In genomic region chr2:237677951-237678481, GRCh38 we compare ENCODE assay signal across 2 cellular contexts.
TF ChIP-seq lines count a peak whose summit lies in the region.

No MANE protein-coding gene starts in this region.

TF ChIP-seq in K562, 482 proteins besides CTCF, POLR2A, EP300 and RAD21 (continued from another document and continues in another):
- TF ChIP-seq RBM34 (IDR thresholded peaks at IDR 0.05; ENCODE audit: borderline replicate concordance, insufficient read depth, low read length), result no peak
- TF ChIP-seq, protein P1, sequence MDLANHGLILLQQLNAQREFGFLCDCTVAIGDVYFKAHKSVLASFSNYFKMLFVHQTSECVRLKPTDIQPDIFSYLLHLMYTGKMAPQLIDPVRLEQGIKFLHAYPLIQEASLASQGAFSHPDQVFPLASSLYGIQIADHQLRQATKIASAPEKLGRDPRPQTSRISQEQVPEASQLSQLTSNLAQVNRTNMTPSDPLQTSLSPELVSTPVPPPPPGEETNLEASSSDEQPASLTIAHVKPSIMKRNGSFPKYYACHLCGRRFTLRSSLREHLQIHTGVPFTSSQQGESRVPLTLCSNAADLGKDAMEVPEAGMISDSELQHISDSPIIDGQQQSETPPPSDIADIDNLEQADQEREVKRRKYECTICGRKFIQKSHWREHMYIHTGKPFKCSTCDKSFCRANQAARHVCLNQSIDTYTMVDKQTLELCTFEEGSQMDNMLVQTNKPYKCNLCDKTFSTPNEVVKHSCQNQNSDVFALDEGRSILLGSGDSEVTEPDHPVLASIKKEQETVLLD (IDR thresholded peaks at IDR 0.05), result no peak
- peak; percentile 52; the same call in 1 of the 2 replicates for TF ChIP-seq JUN (IDR thresholded peaks at IDR 0.05; ENCODE audit: borderline replicate concordance, low read depth, low read length)
- TF ChIP-seq JUN (CRISPR knock-in tag; IDR thresholded peaks at IDR 0.05; ENCODE audit: borderline replicate concordance), result no peak
- TF ChIP-seq NR2C2 (CRISPR knock-in tag; IDR thresholded peaks at IDR 0.05), result no peak
- TF ChIP-seq NR2C2 (tag; IDR thresholded peaks at IDR 0.05), result peak; percentile 40; the same call in 1 of the 2 replicates
- TF ChIP-seq KDM4B (IDR thresholded peaks at IDR 0.05; ENCODE audit: borderline replicate concordance in 2 of 2, low read depth in 1 of 2), result no peak
- peak; percentile 82 for TF ChIP-seq FOSL1 (tag; conservative IDR thresholded peaks at IDR 0.05)
- TF ChIP-seq SPI1 (IDR thresholded peaks at IDR 0.05; ENCODE audit: borderline replicate concordance, low read depth, low read length), result peak; percentile 90
- TF ChIP-seq ZNF253 (CRISPR knock-in tag; conservative IDR thresholded peaks at IDR 0.05), result no peak
- TF ChIP-seq ATF7 (IDR thresholded peaks at IDR 0.05), result 0 out of 2 replicates have a peak, but pooled peaks have one; percentile 33
- no peak for TF ChIP-seq ZNF696 (CRISPR knock-in tag; conservative IDR thresholded peaks at IDR 0.05)
- TF ChIP-seq SMARCA4 (IDR thresholded peaks at IDR 0.05), result peak; percentile 37; the same call in 1 of the 2 replicates
- no peak for TF ChIP-seq ZNF212 (CRISPR knock-in tag; IDR thresholded peaks at IDR 0.05)
- peak; percentile 77 for TF ChIP-seq CEBPG (CRISPR knock-in tag; IDR thresholded peaks at IDR 0.05)
- TF ChIP-seq CEBPG (tag; conservative IDR thresholded peaks at IDR 0.05 in 1 of 2, IDR thresholded peaks at IDR 0.05 in 1 of 2), result peak; percentile 75 to 86
- TF ChIP-seq GABPB1 (CRISPR knock-in tag; IDR thresholded peaks at IDR 0.05), result no peak
- TF ChIP-seq THRA (IDR thresholded peaks at IDR 0.05), result no peak
- TF ChIP-seq, protein P2, sequence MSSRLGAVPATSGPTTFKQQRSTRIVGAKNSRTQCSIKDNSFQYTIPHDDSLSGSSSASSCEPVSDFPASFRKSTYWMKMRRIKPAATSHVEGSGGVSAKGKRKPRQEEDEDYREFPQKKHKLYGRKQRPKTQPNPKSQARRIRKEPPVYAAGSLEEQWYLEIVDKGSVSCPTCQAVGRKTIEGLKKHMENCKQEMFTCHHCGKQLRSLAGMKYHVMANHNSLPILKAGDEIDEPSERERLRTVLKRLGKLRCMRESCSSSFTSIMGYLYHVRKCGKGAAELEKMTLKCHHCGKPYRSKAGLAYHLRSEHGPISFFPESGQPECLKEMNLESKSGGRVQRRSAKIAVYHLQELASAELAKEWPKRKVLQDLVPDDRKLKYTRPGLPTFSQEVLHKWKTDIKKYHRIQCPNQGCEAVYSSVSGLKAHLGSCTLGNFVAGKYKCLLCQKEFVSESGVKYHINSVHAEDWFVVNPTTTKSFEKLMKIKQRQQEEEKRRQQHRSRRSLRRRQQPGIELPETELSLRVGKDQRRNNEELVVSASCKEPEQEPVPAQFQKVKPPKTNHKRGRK (tag; IDR thresholded peaks at IDR 0.05), result no peak
- TF ChIP-seq SIN3A (IDR thresholded peaks at IDR 0.05; ENCODE audit: borderline replicate concordance in 2 of 2, control insufficient read depth in 1 of 2, low read depth in 2 of 2, low read length in 2 of 2), result no peak
- peak; percentile 62 for TF ChIP-seq TFAP4 (CRISPR knock-in tag; IDR thresholded peaks at IDR 0.05; ENCODE audit: borderline replicate concordance)
- TF ChIP-seq TEAD1 (CRISPR knock-in tag; IDR thresholded peaks at IDR 0.05), result peak; percentile 47 to 82; a peak in 3 of 4 replicates
- TF ChIP-seq ZNF217 (CRISPR knock-in tag; IDR thresholded peaks at IDR 0.05), result no peak
- TF ChIP-seq HMBOX1 (IDR thresholded peaks at IDR 0.05), result peak; percentile 71; the same call in 1 of the 2 replicates
- TF ChIP-seq CCAR2 (IDR thresholded peaks at IDR 0.05; ENCODE audit: low read depth, low read length), result no peak
- no peak for TF ChIP-seq ZNF263 (CRISPR knock-in tag; IDR thresholded peaks at IDR 0.05; ENCODE audit: borderline replicate concordance)
- TF ChIP-seq E2F3 (CRISPR knock-in tag; IDR thresholded peaks at IDR 0.05), result no peak
- no peak for TF ChIP-seq BHLHE40 (IDR thresholded peaks at IDR 0.05; ENCODE audit: low read length)
- TF ChIP-seq POLR3A (IDR thresholded peaks at IDR 0.05; ENCODE audit: borderline replicate concordance, extremely low read depth, insufficient read depth, insufficient read length), result no peak
- TF ChIP-seq SNAPC5 (CRISPR knock-in tag; IDR thresholded peaks at IDR 0.05), result no peak
- TF ChIP-seq ZNF75A (CRISPR knock-in tag; IDR thresholded peaks at IDR 0.05), result no peak
- peak; percentile 39; the same call in 1 of the 2 replicates for TF ChIP-seq SMARCC2 (IDR thresholded peaks at IDR 0.05; ENCODE audit: low read depth)

TF ChIP-seq in HepG2, 621 proteins besides CTCF, POLR2A, EP300 and RAD21 (continued from another document and continues in another):
- TF ChIP-seq ZNF609 (CRISPR knock-in tag; IDR thresholded peaks at IDR 0.05; ENCODE audit: borderline replicate concordance) (no peak), RCOR2 (CRISPR knock-in tag; IDR thresholded peaks at IDR 0.05) (peak; percentile 51; the same call in 1 of the 2 replicates), FOSL1 (CRISPR knock-in tag; IDR thresholded peaks at IDR 0.05; ENCODE audit: borderline replicate concordance) (peak; percentile 83; the same call in 1 of the 2 replicates), MED1 (CRISPR knock-in tag; IDR thresholded peaks at IDR 0.05) (peak; percentile 25; the same call in 1 of the 2 replicates), ZNF652 (CRISPR knock-in tag; IDR thresholded peaks at IDR 0.05; ENCODE audit: borderline replicate concordance, low read depth) (no peak), HNF4A (CRISPR knock-in tag; IDR thresholded peaks at IDR 0.05) (peak; percentile 62), ZNF570 (CRISPR knock-in tag; IDR thresholded peaks at IDR 0.05; ENCODE audit: borderline replicate concordance) (no peak), FOXK1 (CRISPR knock-in tag; IDR thresholded peaks at IDR 0.05; ENCODE audit: borderline replicate concordance, low read depth) (peak; percentile 44; the same call in 1 of the 2 replicates), NCOR1 (IDR thresholded peaks at IDR 0.05; ENCODE audit: borderline replicate concordance, low read length) (peak; percentile 91; the same call in 1 of the 2 replicates), EHMT2 (IDR thresholded peaks at IDR 0.05; ENCODE audit: borderline replicate concordance, low read depth, low read length) (no peak), SRSF1 (optimal IDR thresholded peaks at IDR 0.05; ENCODE audit: low read depth, low read length) (no peak), ZNF709 (CRISPR knock-in tag; IDR thresholded peaks at IDR 0.05) (no peak), ZNF451 (CRISPR knock-in tag; IDR thresholded peaks at IDR 0.05) (no peak), SNRNP70 (IDR thresholded peaks at IDR 0.05; ENCODE audit: low read depth, low read length) (no peak), PAXIP1 (CRISPR knock-in tag; conservative IDR thresholded peaks at IDR 0.05) (peak; percentile 53), ZBTB7B (CRISPR knock-in tag; IDR thresholded peaks at IDR 0.05) (no peak), CEBPB (IDR thresholded peaks at IDR 0.05; ENCODE audit: borderline replicate concordance, low read depth, low read length) (peak; percentile 83), JUND (CRISPR knock-in tag; IDR thresholded peaks at IDR 0.05) (peak; percentile 68; the same call in 1 of the 2 replicates), ZNF569 (CRISPR knock-in tag; IDR thresholded peaks at IDR 0.05; ENCODE audit: borderline replicate concordance) (no peak), FOSL2 (CRISPR knock-in tag; IDR thresholded peaks at IDR 0.05) (peak; percentile 86)
- TF ChIP-seq, protein P3, sequence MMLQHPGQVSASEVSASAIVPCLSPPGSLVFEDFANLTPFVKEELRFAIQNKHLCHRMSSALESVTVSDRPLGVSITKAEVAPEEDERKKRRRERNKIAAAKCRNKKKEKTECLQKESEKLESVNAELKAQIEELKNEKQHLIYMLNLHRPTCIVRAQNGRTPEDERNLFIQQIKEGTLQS (CRISPR knock-in tag; IDR thresholded peaks at IDR 0.05), result peak; percentile 68; the same call in 1 of the 2 replicates
- TF ChIP-seq, protein P4, sequence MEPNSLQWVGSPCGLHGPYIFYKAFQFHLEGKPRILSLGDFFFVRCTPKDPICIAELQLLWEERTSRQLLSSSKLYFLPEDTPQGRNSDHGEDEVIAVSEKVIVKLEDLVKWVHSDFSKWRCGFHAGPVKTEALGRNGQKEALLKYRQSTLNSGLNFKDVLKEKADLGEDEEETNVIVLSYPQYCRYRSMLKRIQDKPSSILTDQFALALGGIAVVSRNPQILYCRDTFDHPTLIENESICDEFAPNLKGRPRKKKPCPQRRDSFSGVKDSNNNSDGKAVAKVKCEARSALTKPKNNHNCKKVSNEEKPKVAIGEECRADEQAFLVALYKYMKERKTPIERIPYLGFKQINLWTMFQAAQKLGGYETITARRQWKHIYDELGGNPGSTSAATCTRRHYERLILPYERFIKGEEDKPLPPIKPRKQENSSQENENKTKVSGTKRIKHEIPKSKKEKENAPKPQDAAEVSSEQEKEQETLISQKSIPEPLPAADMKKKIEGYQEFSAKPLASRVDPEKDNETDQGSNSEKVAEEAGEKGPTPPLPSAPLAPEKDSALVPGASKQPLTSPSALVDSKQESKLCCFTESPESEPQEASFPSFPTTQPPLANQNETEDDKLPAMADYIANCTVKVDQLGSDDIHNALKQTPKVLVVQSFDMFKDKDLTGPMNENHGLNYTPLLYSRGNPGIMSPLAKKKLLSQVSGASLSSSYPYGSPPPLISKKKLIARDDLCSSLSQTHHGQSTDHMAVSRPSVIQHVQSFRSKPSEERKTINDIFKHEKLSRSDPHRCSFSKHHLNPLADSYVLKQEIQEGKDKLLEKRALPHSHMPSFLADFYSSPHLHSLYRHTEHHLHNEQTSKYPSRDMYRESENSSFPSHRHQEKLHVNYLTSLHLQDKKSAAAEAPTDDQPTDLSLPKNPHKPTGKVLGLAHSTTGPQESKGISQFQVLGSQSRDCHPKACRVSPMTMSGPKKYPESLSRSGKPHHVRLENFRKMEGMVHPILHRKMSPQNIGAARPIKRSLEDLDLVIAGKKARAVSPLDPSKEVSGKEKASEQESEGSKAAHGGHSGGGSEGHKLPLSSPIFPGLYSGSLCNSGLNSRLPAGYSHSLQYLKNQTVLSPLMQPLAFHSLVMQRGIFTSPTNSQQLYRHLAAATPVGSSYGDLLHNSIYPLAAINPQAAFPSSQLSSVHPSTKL (CRISPR knock-in tag; IDR thresholded peaks at IDR 0.05), result peak; percentile 78
- TF ChIP-seq, protein P5, sequence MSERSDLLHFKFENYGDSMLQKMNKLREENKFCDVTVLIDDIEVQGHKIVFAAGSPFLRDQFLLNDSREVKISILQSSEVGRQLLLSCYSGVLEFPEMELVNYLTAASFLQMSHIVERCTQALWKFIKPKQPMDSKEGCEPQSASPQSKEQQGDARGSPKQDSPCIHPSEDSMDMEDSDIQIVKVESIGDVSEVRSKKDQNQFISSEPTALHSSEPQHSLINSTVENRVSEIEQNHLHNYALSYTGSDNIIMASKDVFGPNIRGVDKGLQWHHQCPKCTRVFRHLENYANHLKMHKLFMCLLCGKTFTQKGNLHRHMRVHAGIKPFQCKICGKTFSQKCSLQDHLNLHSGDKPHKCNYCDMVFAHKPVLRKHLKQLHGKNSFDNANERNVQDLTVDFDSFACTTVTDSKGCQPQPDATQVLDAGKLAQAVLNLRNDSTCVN (CRISPR knock-in tag; IDR thresholded peaks at IDR 0.05; ENCODE audit: borderline replicate concordance), result peak; percentile 93
- TF ChIP-seq, protein P6, sequence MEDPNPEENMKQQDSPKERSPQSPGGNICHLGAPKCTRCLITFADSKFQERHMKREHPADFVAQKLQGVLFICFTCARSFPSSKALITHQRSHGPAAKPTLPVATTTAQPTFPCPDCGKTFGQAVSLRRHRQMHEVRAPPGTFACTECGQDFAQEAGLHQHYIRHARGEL (CRISPR knock-in tag; IDR thresholded peaks at IDR 0.05), result no peak
